In genomic region chr1:91806146-91806545, GRCh38 we compare ENCODE assay signal across 18 cellular contexts.
DNase-seq lines count a peak whose midpoint lies in the region; ATAC-seq and TF ChIP-seq lines count a peak whose summit lies in the region.
"Had no signal": no experiment of that assay in that cellular context is flagged by ENCODE, and none has a peak within 500 bp of the region (broad histone marks: within the 10 kb centered on the region; RNA-seq: fewer than 3 reads in every experiment).

No MANE protein-coding gene starts in this region.

- no peaks in the 10 kb centered on the region for H3K36me3 ChIP-seq in CD8-positive, alpha-beta T cell (ENCODE audit: insufficient read depth, low read length)
- H3K36me3 ChIP-seq in SJSA1 (no peaks in the 10 kb centered on the region), esophagus squamous epithelium (no peaks in the 10 kb centered on the region), sigmoid colon (no peaks in the 10 kb centered on the region)
- H3K36me3 ChIP-seq: suprapubic skin had no signal

- H3K9me3 ChIP-seq in CD8-positive, alpha-beta T cell (ENCODE audit: low read length): no peaks in the 10 kb centered on the region
- H3K9me3 ChIP-seq in SJSA1 (replicated peaks): no peaks in the 10 kb centered on the region
- H3K9me3 ChIP-seq in esophagus squamous epithelium: no peaks in the 10 kb centered on the region
- H3K9me3 ChIP-seq in sigmoid colon: no peaks in the 10 kb centered on the region
- H3K9me3 ChIP-seq: suprapubic skin had no signal

- intact Hi-C loops in CD8-positive, alpha-beta T cell (cut with DNase I, micrococcal nuclease): loop anchor here (2.0 to 10.0 kb wide), 5 partner anchors 79 to 1159 kb away; partner anchors contain the start of genes RPL5 (in 2 of the 2), DIPK1A (in 1 of the 2) and GFI1 (in 1 of the 2)
- intact Hi-C loops in esophagus squamous epithelium (cut with DNase I) (no loop called here), sigmoid colon (cut with DNase I) (no loop called here)

- H3K27me3 Mint-ChIP-seq in CD8-positive, alpha-beta T cell (ENCODE audit: low read depth): no peaks in the 10 kb centered on the region

- H3K4me3 Mint-ChIP-seq in CD8-positive, alpha-beta T cell: no peak overlapping the region

- TF ChIP-seq POLR2A in esophagus squamous epithelium (IDR thresholded peaks at IDR 0.05): no peak
- TF ChIP-seq POLR2A in sigmoid colon (IDR thresholded peaks at IDR 0.05): no peak

- peaks cover 39% of the 10 kb centered on the region for H3K4me1 ChIP-seq in CD8-positive, alpha-beta T cell (ENCODE audit: insufficient read depth, low read length)
- H3K4me1 ChIP-seq in SJSA1 (replicated peaks): peaks cover 46% of the 10 kb centered on the region
- peaks cover 20 to 99% (median 47%) of the 10 kb centered on the region in 3 donors for H3K4me1 ChIP-seq in esophagus squamous epithelium
- H3K4me1 ChIP-seq in sigmoid colon: peaks cover 0 to 78% (median 65%) of the 10 kb centered on the region in 4 donors

- TF ChIP-seq CTCF in CD8-positive, alpha-beta T cell (IDR thresholded peaks at IDR 0.05): no peak
- TF ChIP-seq CTCF in esophagus squamous epithelium (IDR thresholded peaks at IDR 0.05) (no peak), sigmoid colon (IDR thresholded peaks at IDR 0.05) (no peak)

- H3K9me3 Mint-ChIP-seq in CD8-positive, alpha-beta T cell: no peaks in the 10 kb centered on the region

- 38 to 46% methylated on average over 6 of the region's 6 CpGs for WGBS in esophagus squamous epithelium, 2 donors
- WGBS in sigmoid colon, 2 donors: 47 to 64% methylated on average over 6 of the region's 6 CpGs

- POLR2A ChIA-PET in CD8-positive, alpha-beta T cell (lab: Charles Lee): interaction anchor here (3.5 kb wide), 1 partner anchor 14 kb away, joined by 13 read pairs; no protein-coding TSS in a partner anchor

- no peak overlapping the region for H3K27ac ChIP-seq in CD8-positive, alpha-beta T cell (ENCODE audit: low read depth, low read length)
- H3K27ac ChIP-seq in SJSA1 (peak overlapping the region; percentile 62; the same call in 1 of the 2 replicates), esophagus squamous epithelium (peak overlapping the region in 3 of 4 donors; percentile 46 to 83 (median 78)), sigmoid colon (peak overlapping the region; percentile 53 to 74 (median 64))
- H3K27ac ChIP-seq: HL-60 had no signal

- no peaks in the 10 kb centered on the region for H3K36me3 Mint-ChIP-seq in CD8-positive, alpha-beta T cell

- H3K4me1 Mint-ChIP-seq in CD8-positive, alpha-beta T cell (ENCODE audit: low read depth): peaks cover 64% of the 10 kb centered on the region

- DNase-seq in CD8-positive, alpha-beta T cell: no peak
- peak in 1 of 2 experiments; percentile 54 for DNase-seq in SJSA1 (ENCODE audit: low read depth in 1 of 2, low spot score in 2 of 2)
- DNase-seq in esophagus squamous epithelium (lab: John Stamatoyannopoulos, UW): no peak
- no peak for DNase-seq in sigmoid colon
- DNase-seq in SIG-M5 (lab: John Stamatoyannopoulos, UW): no peak
- no peak for DNase-seq in effector CD4-positive, alpha-beta T cell
- DNase-seq: activated T-cell treated with anti-CD3 and anti-CD28 coated beads, Interleukin-2, amount 50 U/mL, for 1 hour; caudate nucleus; GDM1; hypothalamus; kidney glomerular epithelial cell; NCI-H774; occipital lobe; stimulated activated CD4-positive, alpha-beta T cell treated with anti-CD3 and anti-CD28 coated beads, Interleukin-2, amount 100 ng/mL, for 24 hours had no signal

- H3K27ac Mint-ChIP-seq in CD8-positive, alpha-beta T cell: peak overlapping the region; percentile 97

- no peak for ATAC-seq in CD8-positive, alpha-beta T cell
- ATAC-seq in HG02885 (IDR thresholded peaks at IDR 0.05; ENCODE audit: poor library complexity, unreplicated experiment): no peak
- ATAC-seq: PC-3 had no signal

- no peaks in the 10 kb centered on the region for H3K27me3 ChIP-seq in CD8-positive, alpha-beta T cell (ENCODE audit: insufficient read depth, low read length)
- H3K27me3 ChIP-seq in SJSA1 (replicated peaks) (no peaks in the 10 kb centered on the region), esophagus squamous epithelium (no peaks in the 10 kb centered on the region), sigmoid colon (no peaks in the 10 kb centered on the region)
- H3K27me3 ChIP-seq: suprapubic skin had no signal

- CTCF ChIA-PET in CD8-positive, alpha-beta T cell (lab: Charles Lee): interaction anchor here (1.2 to 1.4 kb wide), 2 partner anchors 111 to 293 kb away, joined by 4 to 5 read pairs; no protein-coding TSS in a partner anchor

- H3K4me3 ChIP-seq in CD8-positive, alpha-beta T cell (ENCODE audit: low read depth, low read length): no peak overlapping the region
- no peak overlapping the region for H3K4me3 ChIP-seq in SJSA1
- no peak overlapping the region for H3K4me3 ChIP-seq in esophagus squamous epithelium
- H3K4me3 ChIP-seq in sigmoid colon: no peak overlapping the region
- H3K4me3 ChIP-seq: suprapubic skin had no signal

- TF ChIP-seq EP300 in sigmoid colon (IDR thresholded peaks at IDR 0.05): no peak

Comparison
In these comparisons a context has a peak if more than half of its experiments do, and no peak if none do; other contexts are left out.
1. intact Hi-C loops: an anchor here in CD8-positive, alpha-beta T cell (2.0 to 10.0 kb wide); none called in esophagus squamous epithelium and sigmoid colon.